Comparison of ENCODE assay signal across 15 cellular contexts in the genomic region with DNA sequence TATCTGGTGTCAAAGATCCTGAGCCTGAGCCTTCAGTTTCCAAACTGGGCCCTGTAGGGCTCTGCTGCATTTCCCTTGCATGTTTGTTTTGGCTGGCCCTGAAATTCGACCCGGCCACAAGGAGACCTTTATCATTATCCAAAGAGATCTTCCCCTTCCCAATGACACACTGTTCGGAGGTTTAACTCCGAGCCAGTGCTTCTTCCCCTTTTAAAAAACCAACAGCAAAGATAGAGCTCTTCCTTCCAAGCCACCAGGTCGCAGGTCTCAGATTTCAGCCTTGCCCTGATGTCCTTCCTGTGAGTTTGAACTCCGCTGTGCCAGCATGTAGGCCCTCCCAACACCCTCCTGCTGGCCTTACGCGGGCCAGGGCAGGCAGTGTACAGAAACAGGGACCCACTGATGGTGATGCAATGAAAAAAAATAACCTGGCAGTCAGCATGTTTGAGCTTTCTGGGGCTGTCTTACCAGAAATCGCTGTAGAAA. TPM values are rescaled to one million over a fixed set of nuclear protein-coding genes. Genes with fewer than 3 reads are reported as not detected.
DNase-seq lines count a peak whose midpoint lies in the region; ATAC-seq and TF ChIP-seq lines count a peak whose summit lies in the region.
"Had no signal": no experiment of that assay in that cellular context is flagged by ENCODE, and none has a peak within 500 bp of the region (broad histone marks: within the 10 kb centered on the region; RNA-seq: fewer than 3 reads in every experiment).

No MANE protein-coding gene starts in this region.

- peaks cover 21% of the 10 kb centered on the region for H3K4me1 ChIP-seq in HUES48 (ENCODE audit: control insufficient read depth, insufficient read depth, low read length)
- no peaks in the 10 kb centered on the region for H3K4me1 ChIP-seq in gastroesophageal sphincter
- H3K4me1 ChIP-seq in osteoblast (ENCODE audit: insufficient read depth, low read length): peaks cover 15% of the 10 kb centered on the region
- H3K4me1 ChIP-seq: prostate gland, uterus had no signal

- no peaks in the 10 kb centered on the region for H3K9me3 Mint-ChIP-seq in activated CD8-positive, alpha-beta memory T cell treated with anti-CD3 and anti-CD28 coated beads, Interleukin-2, amount 10 ng/mL, durations not matched to agents 7 days and 5 days (ENCODE audit: low read depth)

- DNase-seq in osteoblast (ENCODE audit: insufficient read length, low spot score, missing footprints) (no peak), DMS79 (lab: John Stamatoyannopoulos, UW) (no peak), HEK293T (ENCODE audit: extremely low spot score) (no peak), NCI-H446 (lab: John Stamatoyannopoulos, UW) (no peak)
- DNase-seq in activated CD8-positive, alpha-beta memory T cell treated with anti-CD3 and anti-CD28 coated beads, Interleukin-2, amount 10 ng/mL, durations not matched to agents 7 days and 5 days: no peak
- DNase-seq: activated CD4-positive, alpha-beta T cell treated with anti-CD3 and anti-CD28 coated beads for 36 hours; activated naive CD4-positive, alpha-beta T cell treated with Interleukin-2 at 50 U/mL for 16 hours; effector CD4-positive, alpha-beta T cell; NCI-H1048; uterus had no signal

- H3K4me2 ChIP-seq in osteoblast (ENCODE audit: insufficient read depth, low read length): peak overlapping the region; percentile 62

- POLR2A ChIA-PET in HEK293T (lab: Yijun Ruan, JAX): no interaction called here

- TF ChIP-seq POLR2A in gastroesophageal sphincter (IDR thresholded peaks at IDR 0.05): no peak

- WGBS in gastroesophageal sphincter (ENCODE audit: low coverage in 1 of 2), 2 donors: 20 to 39% methylated on average over 7 to 9 of the region's 9 CpGs

- H3K79me2 ChIP-seq in osteoblast (ENCODE audit: insufficient read depth, low read length): no peaks in the 10 kb centered on the region

- no peaks in the 10 kb centered on the region for H3K9me3 ChIP-seq in HUES48 (ENCODE audit: control insufficient read depth, insufficient read depth, low read length)
- no peaks in the 10 kb centered on the region for H3K9me3 ChIP-seq in gastroesophageal sphincter
- no peaks in the 10 kb centered on the region for H3K9me3 ChIP-seq in osteoblast (ENCODE audit: low read depth, low read length)
- H3K9me3 ChIP-seq: prostate gland, uterus had no signal

- no peak for TF ChIP-seq CTCF in gastroesophageal sphincter (IDR thresholded peaks at IDR 0.05)
- no peak for TF ChIP-seq CTCF in osteoblast (IDR thresholded peaks at IDR 0.05; ENCODE audit: extremely low read depth, low read depth, low read length)

- peak overlapping the region; percentile 19 for H3K27ac ChIP-seq in HUES48 (ENCODE audit: low read depth, low read length)
- H3K27ac ChIP-seq in gastroesophageal sphincter: no peak overlapping the region
- H3K27ac ChIP-seq in osteoblast (ENCODE audit: low read depth, low read length): no peak overlapping the region
- H3K27ac ChIP-seq: prostate gland, RWPE1, uterus had no signal

- no peak overlapping the region for H3K9ac ChIP-seq in HUES48 (ENCODE audit: low read depth, low read length)

- CTCF ChIA-PET in activated CD8-positive, alpha-beta memory T cell treated with anti-CD3 and anti-CD28 coated beads, Interleukin-2, amount 10 ng/mL, durations not matched to agents 7 days and 5 days (lab: Charles Lee): no interaction called here
- CTCF ChIA-PET in HEK293T (lab: Yijun Ruan, JAX): interaction anchor here (0.7 kb wide), 1 partner anchor 29 kb away, joined by 3 read pairs; no protein-coding TSS in a partner anchor

- no peaks in the 10 kb centered on the region for H3K4me1 Mint-ChIP-seq in activated CD8-positive, alpha-beta memory T cell treated with anti-CD3 and anti-CD28 coated beads, Interleukin-2, amount 10 ng/mL, durations not matched to agents 7 days and 5 days
- H3K4me1 Mint-ChIP-seq: activated CD4-positive, alpha-beta T cell treated with anti-CD3 and anti-CD28 coated beads for 36 hours had no signal

- H3K36me3 Mint-ChIP-seq in activated CD8-positive, alpha-beta memory T cell treated with anti-CD3 and anti-CD28 coated beads, Interleukin-2, amount 10 ng/mL, durations not matched to agents 7 days and 5 days: no peaks in the 10 kb centered on the region

- no peak overlapping the region for H3K4me3 ChIP-seq in HUES48 (ENCODE audit: low read depth, low read length)
- no peak overlapping the region for H3K4me3 ChIP-seq in gastroesophageal sphincter
- peak overlapping the region; percentile 21 for H3K4me3 ChIP-seq in osteoblast (ENCODE audit: insufficient read depth, low read length)
- H3K4me3 ChIP-seq: prostate gland, uterus had no signal

- no peaks in the 10 kb centered on the region for H3K27me3 Mint-ChIP-seq in activated CD8-positive, alpha-beta memory T cell treated with anti-CD3 and anti-CD28 coated beads, Interleukin-2, amount 10 ng/mL, durations not matched to agents 7 days and 5 days
- H3K27me3 Mint-ChIP-seq: activated CD4-positive, alpha-beta T cell treated with anti-CD3 and anti-CD28 coated beads for 36 hours had no signal

- TF ChIP-seq EP300 in gastroesophageal sphincter (IDR thresholded peaks at IDR 0.05): no peak

- H2AFZ ChIP-seq in osteoblast (ENCODE audit: low read length): peak overlapping the region; percentile 58

- H3K4me3 Mint-ChIP-seq in activated CD8-positive, alpha-beta memory T cell treated with anti-CD3 and anti-CD28 coated beads, Interleukin-2, amount 10 ng/mL, durations not matched to agents 7 days and 5 days: no peak overlapping the region
- H3K4me3 Mint-ChIP-seq: activated CD4-positive, alpha-beta T cell treated with anti-CD3 and anti-CD28 coated beads for 36 hours had no signal

- ATAC-seq in SK-N-SH treated with all-trans-retinoic acid at 6 μM for 48 hours (peak; percentile 47), gastroesophageal sphincter (peak; percentile 27)
- no peak for ATAC-seq in activated CD8-positive, alpha-beta memory T cell treated with anti-CD3 and anti-CD28 coated beads, Interleukin-2, amount 10 ng/mL, durations not matched to agents 7 days and 5 days
- ATAC-seq: activated CD4-positive, alpha-beta T cell treated with anti-CD3 and anti-CD28 coated beads for 36 hours had no signal

- H3K36me3 ChIP-seq in HUES48 (ENCODE audit: control insufficient read depth, insufficient read depth, low read length): no peaks in the 10 kb centered on the region
- no peaks in the 10 kb centered on the region for H3K36me3 ChIP-seq in gastroesophageal sphincter
- no peaks in the 10 kb centered on the region for H3K36me3 ChIP-seq in osteoblast (ENCODE audit: insufficient read depth, low read length)
- H3K36me3 ChIP-seq: prostate gland, uterus had no signal

- no peaks in the 10 kb centered on the region for H4K20me1 ChIP-seq in osteoblast (ENCODE audit: insufficient read depth, low read length)

- H3K27me3 ChIP-seq in HUES48 (ENCODE audit: control insufficient read depth, insufficient read depth, low read length) (no peaks in the 10 kb centered on the region), gastroesophageal sphincter (no peaks in the 10 kb centered on the region), osteoblast (ENCODE audit: insufficient read depth, low read length) (no peaks in the 10 kb centered on the region)
- H3K27me3 ChIP-seq: uterus had no signal

- no peak overlapping the region for H3K27ac Mint-ChIP-seq in activated CD8-positive, alpha-beta memory T cell treated with anti-CD3 and anti-CD28 coated beads, Interleukin-2, amount 10 ng/mL, durations not matched to agents 7 days and 5 days
- H3K27ac Mint-ChIP-seq: activated CD4-positive, alpha-beta T cell treated with anti-CD3 and anti-CD28 coated beads for 36 hours had no signal

TF ChIP-seq in SK-N-SH treated with all-trans-retinoic acid at 6 μM for 48 hours, 23 proteins besides CTCF, POLR2A, EP300 and RAD21 (continues in another document):
- TF ChIP-seq RARB (CRISPR knock-in tag; IDR thresholded peaks at IDR 0.05) (no peak), CSRNP3 (CRISPR knock-in tag; IDR thresholded peaks at IDR 0.05) (no peak)

TF ChIP-seq in HEK293T, 16 proteins besides CTCF, POLR2A, EP300 and RAD21:
- TF ChIP-seq, protein P1, sequence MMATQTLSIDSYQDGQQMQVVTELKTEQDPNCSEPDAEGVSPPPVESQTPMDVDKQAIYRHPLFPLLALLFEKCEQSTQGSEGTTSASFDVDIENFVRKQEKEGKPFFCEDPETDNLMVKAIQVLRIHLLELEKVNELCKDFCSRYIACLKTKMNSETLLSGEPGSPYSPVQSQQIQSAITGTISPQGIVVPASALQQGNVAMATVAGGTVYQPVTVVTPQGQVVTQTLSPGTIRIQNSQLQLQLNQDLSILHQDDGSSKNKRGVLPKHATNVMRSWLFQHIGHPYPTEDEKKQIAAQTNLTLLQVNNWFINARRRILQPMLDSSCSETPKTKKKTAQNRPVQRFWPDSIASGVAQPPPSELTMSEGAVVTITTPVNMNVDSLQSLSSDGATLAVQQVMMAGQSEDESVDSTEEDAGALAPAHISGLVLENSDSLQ (IDR thresholded peaks at IDR 0.05): no peak
- TF ChIP-seq BHLHE40 (IDR thresholded peaks at IDR 0.05; ENCODE audit: borderline replicate concordance) (no peak), ARNT (IDR thresholded peaks at IDR 0.05) (no peak), NFRKB (IDR thresholded peaks at IDR 0.05) (no peak)

RNA-seq across cellular contexts. Expression of gene FECH, which starts 53.1 kb away (rescaled TPM):
- 10 to 100 TPM; 16.4 to 56.4 (median 29.2) TPM for total RNA-seq in gastroesophageal sphincter
- 32.2 and 38.0 TPM in 2 replicates for total RNA-seq in osteoblast
- 10 to 100 TPM; 28.2 to 28.8 TPM for total RNA-seq in activated CD8-positive, alpha-beta memory T cell treated with anti-CD3 and anti-CD28 coated beads, Interleukin-2, amount 10 ng/mL, durations not matched to agents 7 days and 5 days
